In the genomic region with DNA sequence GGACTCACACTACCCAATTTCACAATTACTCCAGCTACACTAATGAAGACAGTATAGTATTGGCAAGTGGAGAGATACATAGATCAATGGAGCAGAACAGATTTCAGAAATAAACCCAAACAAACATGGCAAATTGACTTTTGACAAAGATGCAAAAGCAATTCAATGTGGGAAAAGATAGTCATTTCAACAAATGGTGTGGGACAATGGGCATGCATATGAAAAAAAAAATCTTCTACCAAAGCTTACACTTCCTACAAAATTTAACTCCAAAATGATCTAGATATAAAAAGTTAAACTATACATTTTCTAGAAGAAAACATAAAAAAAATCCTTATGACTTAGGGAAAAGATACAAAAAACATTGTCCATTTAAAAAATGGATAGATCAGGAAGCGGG, we compare ENCODE assay signal across 43 cellular contexts. TPM values are rescaled to one million over a fixed set of nuclear protein-coding genes. Genes with fewer than 3 reads are reported as not detected.
"Had no signal": no experiment of that assay in that cellular context is flagged by ENCODE, and none has a peak within 500 bp of the region (broad histone marks: within the 10 kb centered on the region; RNA-seq: fewer than 3 reads in every experiment).

No MANE protein-coding gene starts in this region.

- H3K9me3 Mint-ChIP-seq: activated naive CD4-positive, alpha-beta T cell treated with anti-CD3 and anti-CD28 coated beads, Interleukin-2, amount 10 ng/mL, durations not matched to agents 7 days and 5 days; activated naive CD4-positive, alpha-beta T cell treated with anti-CD3 and anti-CD28 coated beads, Interleukin-2, amount 50 U/mL, for 24 hours; activated naive CD8-positive, alpha-beta T cell treated with anti-CD3 and anti-CD28 coated beads, Interleukin-2, amount 50 U/mL, for 24 hours; activated T-cell treated with anti-CD3 and anti-CD28 coated beads, Interleukin-2, amount 50 U/mL, for 4 hours; activated T-helper 17 cell treated with anti-CD3 and anti-CD28 coated beads, Interleukin-2, amount 50 U/mL, for 72 hours; activated T-helper 2 cell treated with anti-CD3 and anti-CD28 coated beads, Interferon-gamma antibody, Interleukin-2, Interleukin-4, amounts not matched to agents 10 μg/mL and 5 μg/mL and 100 μg/mL, durations not matched to agents 14 hours and 24 hours and 36 hours; central memory CD8-positive, alpha-beta T cell had no signal

- H3K4me3 Mint-ChIP-seq: activated naive CD4-positive, alpha-beta T cell treated with anti-CD3 and anti-CD28 coated beads for 36 hours; activated naive CD4-positive, alpha-beta T cell treated with anti-CD3 and anti-CD28 coated beads, Interleukin-2, amount 10 ng/mL, durations not matched to agents 7 days and 5 days; activated naive CD4-positive, alpha-beta T cell treated with anti-CD3 and anti-CD28 coated beads, Interleukin-2, amount 50 U/mL, for 24 hours; activated naive CD8-positive, alpha-beta T cell; activated naive CD8-positive, alpha-beta T cell treated with anti-CD3 and anti-CD28 coated beads for 36 hours; activated naive CD8-positive, alpha-beta T cell treated with anti-CD3 and anti-CD28 coated beads, Interleukin-2, amount 10 ng/mL, durations not matched to agents 7 days and 5 days; activated naive CD8-positive, alpha-beta T cell treated with anti-CD3 and anti-CD28 coated beads, Interleukin-2, amount 50 U/mL, for 24 hours; activated T-cell treated with anti-CD3 and anti-CD28 coated beads, Interleukin-2, amount 50 U/mL, for 24 hours; activated T-cell treated with anti-CD3 and anti-CD28 coated beads, Interleukin-2, amount 50 U/mL, for 4 hours; activated T-cell treated with anti-CD3 and anti-CD28 coated beads, Interleukin-2, amount 50 U/mL, for 72 hours; activated T-helper 1 cell treated with anti-CD3 and anti-CD28 coated beads, Interleukin-12 subunit alpha, Interleukin-12 subunit beta, Interleukin-2, Interleukin-4 antibody, amounts not matched to agents 30 ng/mL and 10 ng/mL and 1 ng/mL, durations not matched to agents 14 hours and 24 hours and 36 hours; activated T-helper 17 cell treated with anti-CD3 and anti-CD28 coated beads, Interleukin-2, amount 50 U/mL, for 72 hours; brain; central memory CD8-positive, alpha-beta T cell had no signal

- H3K36me3 ChIP-seq: adrenal gland, ascending aorta, brain microvascular endothelial cell, breast epithelium, cardiac muscle cell had no signal

- FAIRE-seq: astrocyte, bronchial epithelial cell had no signal

- H3K4me3 ChIP-seq: adrenal gland, ascending aorta, body of pancreas, breast epithelium, cardiac muscle cell had no signal

- H3K27ac Mint-ChIP-seq: activated naive CD4-positive, alpha-beta T cell treated with anti-CD3 and anti-CD28 coated beads for 36 hours; activated naive CD4-positive, alpha-beta T cell treated with anti-CD3 and anti-CD28 coated beads, Interleukin-2, amount 10 ng/mL, durations not matched to agents 7 days and 5 days; activated naive CD4-positive, alpha-beta T cell treated with anti-CD3 and anti-CD28 coated beads, Interleukin-2, amount 50 U/mL, for 24 hours; activated naive CD4-positive, alpha-beta T cell treated with anti-CD3 and anti-CD28 coated beads, Interleukin-2, amount 50 U/mL, for 72 hours; activated naive CD8-positive, alpha-beta T cell; activated naive CD8-positive, alpha-beta T cell treated with anti-CD3 and anti-CD28 coated beads for 36 hours; activated naive CD8-positive, alpha-beta T cell treated with anti-CD3 and anti-CD28 coated beads, Interleukin-2, amount 10 ng/mL, durations not matched to agents 7 days and 5 days; activated naive CD8-positive, alpha-beta T cell treated with anti-CD3 and anti-CD28 coated beads, Interleukin-2, amount 50 U/mL, for 24 hours; activated T-cell treated with anti-CD3 and anti-CD28 coated beads, Interleukin-2, amount 50 U/mL, for 24 hours; activated T-cell treated with anti-CD3 and anti-CD28 coated beads, Interleukin-2, amount 50 U/mL, for 72 hours; activated T-helper 1 cell treated with anti-CD3 and anti-CD28 coated beads, Interleukin-12 subunit alpha, Interleukin-12 subunit beta, Interleukin-2, Interleukin-4 antibody, amounts not matched to agents 30 ng/mL and 10 ng/mL and 1 ng/mL, durations not matched to agents 14 hours and 24 hours and 36 hours; activated T-helper 17 cell treated with anti-CD3 and anti-CD28 coated beads, Interleukin-2, amount 50 U/mL, for 72 hours; activated T-helper 2 cell treated with anti-CD3 and anti-CD28 coated beads, Interferon-gamma antibody, Interleukin-2, Interleukin-4, amounts not matched to agents 10 μg/mL and 5 μg/mL and 100 μg/mL, durations not matched to agents 14 hours and 24 hours and 36 hours; brain had no signal

- H3K27me3 ChIP-seq: ascending aorta, breast epithelium, cardiac muscle cell had no signal

- H3K4me1 Mint-ChIP-seq: activated naive CD4-positive, alpha-beta T cell treated with anti-CD3 and anti-CD28 coated beads, Interleukin-2, amount 10 ng/mL, durations not matched to agents 7 days and 5 days; activated naive CD4-positive, alpha-beta T cell treated with anti-CD3 and anti-CD28 coated beads, Interleukin-2, amount 50 U/mL, for 24 hours; activated naive CD8-positive, alpha-beta T cell treated with anti-CD3 and anti-CD28 coated beads for 36 hours; activated naive CD8-positive, alpha-beta T cell treated with anti-CD3 and anti-CD28 coated beads, Interleukin-2, amount 10 ng/mL, durations not matched to agents 7 days and 5 days; activated naive CD8-positive, alpha-beta T cell treated with anti-CD3 and anti-CD28 coated beads, Interleukin-2, amount 50 U/mL, for 24 hours; central memory CD8-positive, alpha-beta T cell had no signal

- ATAC-seq: activated naive CD4-positive, alpha-beta T cell treated with anti-CD3 and anti-CD28 coated beads, Interleukin-2, amount 50 U/mL, for 72 hours; activated naive CD8-positive, alpha-beta T cell treated with anti-CD3 and anti-CD28 coated beads, Interleukin-2, amount 50 U/mL, for 24 hours; activated T-cell treated with anti-CD3 and anti-CD28 coated beads, Interleukin-2, amount 50 U/mL, for 4 hours; activated T-cell treated with anti-CD3 and anti-CD28 coated beads, Interleukin-2, amount 50 U/mL, for 72 hours; activated T-helper 17 cell treated with anti-CD3 and anti-CD28 coated beads, Interleukin-2, amount 50 U/mL, for 72 hours; body of pancreas had no signal

- H3K9me3 ChIP-seq: adrenal gland, body of pancreas, breast epithelium had no signal

- H3K4me1 ChIP-seq: adrenal gland, ascending aorta, body of pancreas, breast epithelium had no signal

- DNase-seq: activated effector memory CD4-positive, alpha-beta T cell treated with anti-CD3 and anti-CD28 coated beads, Interleukin-2, amount 50 U/mL, for 16 hours; activated effector memory CD4-positive, alpha-beta T cell treated with Interleukin-2 at 50 U/mL for 16 hours; activated gamma-delta T cell; activated gamma-delta T cell treated with Interleukin-2 at 50 U/mL for 16 hours; activated naive CD4-positive, alpha-beta T cell; activated naive CD4-positive, alpha-beta T cell treated with anti-CD3 and anti-CD28 coated beads for 36 hours; activated naive CD4-positive, alpha-beta T cell treated with anti-CD3 and anti-CD28 coated beads, Interleukin-2, amount 10 ng/mL, durations not matched to agents 7 days and 5 days; activated naive CD4-positive, alpha-beta T cell treated with anti-CD3 and anti-CD28 coated beads, Interleukin-2, amount 50 U/mL, for 16 hours; activated naive CD4-positive, alpha-beta T cell treated with Interleukin-2 at 50 U/mL for 16 hours; activated naive CD8-positive, alpha-beta T cell treated with anti-CD3 and anti-CD28 coated beads for 36 hours; activated naive CD8-positive, alpha-beta T cell treated with anti-CD3 and anti-CD28 coated beads, Interleukin-2, amount 10 ng/mL, durations not matched to agents 7 days and 5 days; activated naive CD8-positive, alpha-beta T cell treated with anti-CD3 and anti-CD28 coated beads, Interleukin-2, amount 50 U/mL, for 24 hours; activated T-cell treated with anti-CD3 and anti-CD28 coated beads, Interleukin-2, amount 50 U/mL, for 1 hour; activated T-cell treated with anti-CD3 and anti-CD28 coated beads, Interleukin-2, amount 50 U/mL, for 24 hours; activated T-cell treated with anti-CD3 and anti-CD28 coated beads, Interleukin-2, amount 50 U/mL, for 4 hours; activated T-cell treated with anti-CD3 and anti-CD28 coated beads, Interleukin-2, amount 50 U/mL, for 48 hours; activated T-cell treated with anti-CD3 and anti-CD28 coated beads, Interleukin-2, amount 50 U/mL, for 72 hours; adrenal gland; amniotic stem cell; amygdala; anterior cingulate cortex; aorta; body of pancreas; brain microvascular endothelial cell; caudate nucleus; central memory CD4-positive, alpha-beta T cell; cerebellar nuclear complex had no signal

- H3K36me3 Mint-ChIP-seq: activated naive CD4-positive, alpha-beta T cell treated with anti-CD3 and anti-CD28 coated beads, Interleukin-2, amount 10 ng/mL, durations not matched to agents 7 days and 5 days; activated naive CD8-positive, alpha-beta T cell treated with anti-CD3 and anti-CD28 coated beads, Interleukin-2, amount 10 ng/mL, durations not matched to agents 7 days and 5 days had no signal

- H3K27ac ChIP-seq: adrenal gland, ascending aorta, body of pancreas, brain microvascular endothelial cell, breast epithelium, cardiac muscle cell had no signal

RNA-seq across cellular contexts. Expression of a gene that starts 2.7 kb away (rescaled TPM):
- total RNA-seq: activated naive CD4-positive, alpha-beta T cell treated with anti-CD3 and anti-CD28 coated beads for 36 hours; activated naive CD4-positive, alpha-beta T cell treated with anti-CD3 and anti-CD28 coated beads, Interleukin-2, amount 50 U/mL, for 72 hours; activated naive CD8-positive, alpha-beta T cell treated with anti-CD3 and anti-CD28 coated beads for 36 hours; activated naive CD8-positive, alpha-beta T cell treated with anti-CD3 and anti-CD28 coated beads, Interleukin-2, amount 10 ng/mL, durations not matched to agents 7 days and 5 days; activated T-cell treated with anti-CD3 and anti-CD28 coated beads, Interleukin-2, amount 50 U/mL, for 4 hours; activated T-cell treated with anti-CD3 and anti-CD28 coated beads, Interleukin-2, amount 50 U/mL, for 72 hours; activated T-helper 1 cell treated with anti-CD3 and anti-CD28 coated beads, Interleukin-12 subunit alpha, Interleukin-12 subunit beta, Interleukin-2, Interleukin-4 antibody, amounts not matched to agents 30 ng/mL and 10 ng/mL and 1 ng/mL, durations not matched to agents 14 hours and 24 hours and 36 hours; activated T-helper 17 cell treated with anti-CD3 and anti-CD28 coated beads, Interleukin-2, amount 50 U/mL, for 72 hours; activated T-helper 2 cell treated with anti-CD3 and anti-CD28 coated beads, Interferon-gamma antibody, Interleukin-2, Interleukin-4, amounts not matched to agents 10 μg/mL and 5 μg/mL and 100 μg/mL, durations not matched to agents 14 hours and 24 hours and 36 hours; aorta; ascending aorta; body of pancreas; breast epithelium; bronchial epithelial cell; cardiac septum; chondrocyte had no signal
- polyA plus RNA-seq: aorta had no signal

RNA-seq across cellular contexts. Expression of a gene that starts 20.7 kb away (rescaled TPM):
- total RNA-seq: activated naive CD4-positive, alpha-beta T cell treated with anti-CD3 and anti-CD28 coated beads for 36 hours; activated naive CD4-positive, alpha-beta T cell treated with anti-CD3 and anti-CD28 coated beads, Interleukin-2, amount 50 U/mL, for 72 hours; activated naive CD8-positive, alpha-beta T cell treated with anti-CD3 and anti-CD28 coated beads for 36 hours; activated naive CD8-positive, alpha-beta T cell treated with anti-CD3 and anti-CD28 coated beads, Interleukin-2, amount 10 ng/mL, durations not matched to agents 7 days and 5 days; activated T-cell treated with anti-CD3 and anti-CD28 coated beads, Interleukin-2, amount 50 U/mL, for 4 hours; activated T-cell treated with anti-CD3 and anti-CD28 coated beads, Interleukin-2, amount 50 U/mL, for 72 hours; activated T-helper 1 cell treated with anti-CD3 and anti-CD28 coated beads, Interleukin-12 subunit alpha, Interleukin-12 subunit beta, Interleukin-2, Interleukin-4 antibody, amounts not matched to agents 30 ng/mL and 10 ng/mL and 1 ng/mL, durations not matched to agents 14 hours and 24 hours and 36 hours; activated T-helper 17 cell treated with anti-CD3 and anti-CD28 coated beads, Interleukin-2, amount 50 U/mL, for 72 hours; activated T-helper 2 cell treated with anti-CD3 and anti-CD28 coated beads, Interferon-gamma antibody, Interleukin-2, Interleukin-4, amounts not matched to agents 10 μg/mL and 5 μg/mL and 100 μg/mL, durations not matched to agents 14 hours and 24 hours and 36 hours; adrenal gland; ascending aorta; astrocyte; body of pancreas; breast epithelium; bronchial epithelial cell; cardiac muscle cell; cerebellum; chondrocyte had no signal
